8 cellular contexts compared by ENCODE assay signal in genomic region chr3:25665646-25666136, GRCh38. TPM values are rescaled to one million over a fixed set of nuclear protein-coding genes. Genes with fewer than 3 reads are reported as not detected.
A peak's percentile ranks its signal among the peaks of the same experiment; 100 is the strongest.
DNase-seq lines count a peak whose midpoint lies in the region; ATAC-seq and TF ChIP-seq lines count a peak whose summit lies in the region.

No MANE protein-coding gene starts in this region.

- H3K27ac ChIP-seq in OCI-LY3 (ENCODE audit: low read length) (no peak overlapping the region), endodermal cell (ENCODE audit: low read depth, low read length) (peak overlapping the region; percentile 85)

- H3K9me3 ChIP-seq in OCI-LY3 (ENCODE audit: insufficient read depth, low read length) (no peaks in the 10 kb centered on the region), endodermal cell (ENCODE audit: control insufficient read depth, low read length) (no peaks in the 10 kb centered on the region)

- peak overlapping the region; percentile 69; the same call in 1 of the 2 replicates for H2AFZ ChIP-seq in OCI-LY3 (ENCODE audit: low read depth, low read length)

- H3K9me3 Mint-ChIP-seq in endodermal cell: no peaks in the 10 kb centered on the region

- H3K27me3 Mint-ChIP-seq in endodermal cell (ENCODE audit: insufficient read depth): no peaks in the 10 kb centered on the region

- peaks cover 30% of the 10 kb centered on the region for H3K4me1 ChIP-seq in OCI-LY3 (ENCODE audit: low read length)
- H3K4me1 ChIP-seq in endodermal cell (ENCODE audit: control insufficient read depth, insufficient read depth, low read length): peaks cover 10% of the 10 kb centered on the region

- peak; percentile 55 for DNase-seq in GF-D8 (lab: John Stamatoyannopoulos, UW)
- DNase-seq in endodermal cell: no peak
- DNase-seq in pons (ENCODE audit: low spot score): peak; percentile 79
- no peak for DNase-seq in effector CD8-positive, alpha-beta T cell (lab: John Stamatoyannopoulos, UW)
- DNase-seq in SK-N-DZ (ENCODE audit: low spot score): no peak
- no peak for DNase-seq in GM13976 (ENCODE audit: low spot score)

- TF ChIP-seq CTCF in OCI-LY3 (IDR thresholded peaks at IDR 0.05; ENCODE audit: low read depth, low read length) (no peak), endodermal cell (conservative IDR thresholded peaks at IDR 0.05) (no peak), GM13976 (IDR thresholded peaks at IDR 0.05; ENCODE audit: borderline replicate concordance, control extremely low read depth, extremely low read depth, insufficient read depth, missing control alignments) (no peak)

- peak overlapping the region; percentile 97 for H3K27ac Mint-ChIP-seq in endodermal cell

- peaks cover 39% of the 10 kb centered on the region for H3K79me2 ChIP-seq in OCI-LY3 (ENCODE audit: low read length)

- H3K36me3 Mint-ChIP-seq in endodermal cell (ENCODE audit: low read depth): no peaks in the 10 kb centered on the region

- peak overlapping the region; percentile 76 for H3K9ac ChIP-seq in OCI-LY3 (ENCODE audit: low read length)
- H3K9ac ChIP-seq in endodermal cell (ENCODE audit: extremely low read depth, low read length, poor library complexity, severe bottlenecking): no peak overlapping the region

- in situ Hi-C loops in GM13976 (cut with MboI; ENCODE audit: low sequenced_read_pairs, unreplicated experiment): no loop called here

- peaks cover 28% of the 10 kb centered on the region for H4K20me1 ChIP-seq in OCI-LY3 (ENCODE audit: insufficient read depth, low read length)

- H3K36me3 ChIP-seq in OCI-LY3 (replicated peaks; ENCODE audit: low read depth, low read length) (no peaks in the 10 kb centered on the region), endodermal cell (ENCODE audit: control insufficient read depth, insufficient read depth, low read length) (no peaks in the 10 kb centered on the region)

- H3K4me3 Mint-ChIP-seq in endodermal cell: peak overlapping the region; percentile 92

- peak overlapping the region; percentile 88 for H3K4me2 ChIP-seq in OCI-LY3 (ENCODE audit: low read length)

- H3K4me3 ChIP-seq in OCI-LY3 (ENCODE audit: low read length) (peak overlapping the region; percentile 91), endodermal cell (ENCODE audit: low read length) (peak overlapping the region; percentile 94)

- 83 to 86% methylated on average over 2 to 4 of the region's 4 CpGs for WGBS in endodermal cell (ENCODE audit: insufficient coverage in 1 of 2, insufficient read length in 1 of 2), 2 experiments

- H3K4me1 Mint-ChIP-seq in endodermal cell: peaks cover 25% of the 10 kb centered on the region

- H3K27me3 ChIP-seq in OCI-LY3 (ENCODE audit: low read depth, low read length): peaks cover 32% of the 10 kb centered on the region
- H3K27me3 ChIP-seq in endodermal cell (ENCODE audit: control insufficient read depth, insufficient read depth, low read length, poor library complexity, severe bottlenecking): no peaks in the 10 kb centered on the region

- ATAC-seq in GM21786 (IDR thresholded peaks at IDR 0.05; ENCODE audit: unreplicated experiment): no peak

RNA-seq across cellular contexts. Expression of gene TOP2B, which starts 1.0 kb away (rescaled TPM):
- 100 to 1,000 TPM; 182 to 209 TPM for total RNA-seq in endodermal cell
- polyA plus RNA-seq in endodermal cell (2013, experiment 1 of 2): 221 TPM
- polyA plus RNA-seq in endodermal cell (2013, experiment 2 of 2): 192 TPM
- 212 and 233 TPM in 2 replicates for polyA plus RNA-seq in SK-N-DZ (2014; cell fraction: cytosol; rRNA removed)
- polyA plus RNA-seq in SK-N-DZ (2014; cell fraction: nucleus; rRNA removed): 182 and 194 TPM in 2 replicates

Comparison
In these comparisons a context has a peak if more than half of its experiments do, and no peak if none do; other contexts are left out.
1. DNase-seq: peak in GF-D8 (single experiment) and pons (single experiment); none in endodermal cell (single experiment), effector CD8-positive, alpha-beta T cell (single experiment), SK-N-DZ (single experiment) and GM13976 (single experiment).